21 cellular contexts compared by ENCODE assay signal in the genomic region with DNA sequence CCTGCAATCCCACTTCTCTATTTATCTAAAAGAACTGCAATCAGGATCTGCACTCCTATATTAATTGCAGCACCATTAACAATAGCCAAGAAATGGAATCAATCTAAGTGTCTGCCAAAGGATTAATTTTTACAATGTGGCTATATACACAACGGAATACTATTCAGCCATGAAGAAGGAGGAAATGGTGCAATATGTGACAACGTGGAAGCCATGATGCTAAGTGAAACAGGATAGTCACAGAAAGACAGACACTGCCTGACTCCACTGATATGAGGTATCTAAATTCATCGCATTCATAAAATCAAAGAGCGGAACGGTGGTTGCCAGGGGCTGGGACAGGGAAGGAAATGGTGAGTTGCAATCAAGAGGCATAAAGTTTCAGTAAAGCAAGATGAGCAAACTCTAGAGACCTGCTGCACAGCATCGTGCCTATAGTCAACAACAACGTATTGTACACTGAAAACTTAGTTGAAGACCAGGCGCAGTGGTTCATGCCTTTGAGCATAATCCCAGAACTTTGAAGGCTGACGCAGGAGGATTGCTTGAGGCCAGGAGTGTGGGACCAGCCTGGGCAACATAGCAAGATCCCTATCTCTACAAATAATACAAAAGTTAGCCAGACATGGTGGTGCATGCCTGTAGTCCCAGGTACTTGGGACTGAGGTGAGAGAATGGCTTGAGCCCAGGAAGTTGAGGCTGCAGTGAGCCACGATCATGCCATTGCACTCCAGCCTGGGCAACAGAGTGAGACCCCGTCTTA.
"Had no signal": no experiment of that assay in that cellular context is flagged by ENCODE, and none has a peak within 500 bp of the region (broad histone marks: within the 10 kb centered on the region; RNA-seq: fewer than 3 reads in every experiment).

No MANE protein-coding gene starts in this region.

- H3K27ac ChIP-seq: brain microvascular endothelial cell, foreskin keratinocyte, left lung, lower lobe of right lung had no signal

- H3K36me3 ChIP-seq: brain microvascular endothelial cell, esophagus muscularis mucosa, heart left ventricle, left lung, lower lobe of right lung had no signal

- H3K4me3 ChIP-seq: esophagus muscularis mucosa, heart left ventricle, left lung, lower lobe of right lung, skin epidermis, tibial artery had no signal

- H3K9me3 ChIP-seq: esophagus muscularis mucosa, heart left ventricle, left lung, lower lobe of right lung, tibial artery had no signal

- H3K27me3 ChIP-seq: brain microvascular endothelial cell, esophagus muscularis mucosa, foreskin keratinocyte, heart left ventricle, left lung, tibial artery had no signal

- DNase-seq: activated B cell treated with CpG ODN at 0.5 μM for 24 hours; activated CD4-positive, alpha-beta T cell treated with anti-CD3 and anti-CD28 coated beads, Interleukin-2, amount 50 U/mL, for 1 hour; activated CD8-positive, alpha-beta T cell treated with anti-CD3 and anti-CD28 coated beads for 36 hours; activated naive CD4-positive, alpha-beta T cell; activated naive CD8-positive, alpha-beta T cell treated with anti-CD3 and anti-CD28 coated beads for 36 hours; activated T-cell treated with anti-CD3 and anti-CD28 coated beads, Interleukin-2, amount 50 U/mL, for 48 hours; brain microvascular endothelial cell; effector CD4-positive, alpha-beta T cell; foreskin keratinocyte; heart left ventricle; left lung; lower lobe of right lung; mesendoderm; stimulated activated CD4-positive, alpha-beta T cell treated with anti-CD3 and anti-CD28 coated beads, Interleukin-12 subunit alpha, Interleukin-12 subunit beta, amount 100 ng/mL, for 4 hours; stimulated activated CD4-positive, alpha-beta T cell treated with anti-CD3 and anti-CD28 coated beads, Interleukin-4, amount 100 ng/mL, for 1 hour; stimulated activated naive CD8-positive, alpha-beta T cell treated with anti-CD3 and anti-CD28 coated beads, Interleukin-15, Interleukin-2, amounts not matched to agents 100 U/mL and 50 U/mL, for 24 hours; SW 1271; T-helper 2 cell; tibial artery had no signal
